10 cellular contexts compared by ENCODE assay signal in the genomic region with DNA sequence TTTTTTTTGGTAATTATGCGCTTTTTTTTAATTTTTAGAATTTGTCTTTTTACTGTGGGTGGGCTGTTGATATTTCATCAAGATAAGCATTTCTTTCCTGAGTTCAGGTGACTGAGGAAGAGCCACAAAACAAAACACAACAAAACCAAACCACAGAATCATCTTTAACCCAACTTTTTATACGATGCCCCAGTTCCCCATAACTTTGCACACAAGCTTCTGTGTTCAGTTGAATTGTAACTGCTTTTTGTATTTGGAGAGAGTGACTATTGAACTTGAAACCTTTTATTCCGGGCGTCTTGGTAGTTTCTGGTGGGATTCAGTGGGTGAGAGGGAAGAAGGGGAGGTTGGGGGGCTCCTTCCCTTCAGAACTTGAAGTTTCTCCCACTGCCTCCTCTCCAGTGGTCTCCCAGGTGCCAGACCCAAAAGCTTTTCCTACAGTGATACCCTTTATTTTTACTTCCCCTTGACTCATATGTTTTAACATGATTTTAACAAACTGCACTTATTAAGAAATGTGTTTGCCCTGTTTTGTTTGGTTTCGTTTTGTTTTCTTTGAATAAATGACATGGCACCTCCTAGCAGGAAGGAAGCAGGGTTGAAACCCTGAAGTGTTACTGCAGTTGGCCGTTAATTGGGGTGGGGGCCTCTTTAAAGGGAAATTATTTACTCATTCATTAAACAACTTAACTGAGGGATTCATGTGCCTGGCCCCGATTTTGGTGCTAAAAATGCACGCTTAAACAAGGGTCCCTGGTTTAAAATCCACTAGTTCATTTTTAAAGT. TPM values are rescaled to one million over a fixed set of nuclear protein-coding genes. Genes with fewer than 3 reads are reported as not detected.
DNase-seq lines count a peak whose midpoint lies in the region; ATAC-seq and TF ChIP-seq lines count a peak whose summit lies in the region.
"Had no signal": no experiment of that assay in that cellular context is flagged by ENCODE, and none has a peak within 500 bp of the region (broad histone marks: within the 10 kb centered on the region; RNA-seq: fewer than 3 reads in every experiment).

No MANE protein-coding gene starts in this region.

- peak overlapping the region; percentile 97 for H3K27ac Mint-ChIP-seq in activated naive CD8-positive, alpha-beta T cell treated with anti-CD3 and anti-CD28 coated beads, Interleukin-2, amount 50 U/mL, for 24 hours

- H3K4me1 ChIP-seq in right atrium auricular region = peaks cover 0 to 47% of the 10 kb centered on the region in 2 donors
- H3K4me1 ChIP-seq in mucosa of rectum (ENCODE audit: control insufficient read depth in 2 of 2, insufficient read depth in 2 of 2, low read length in 2 of 2) = peaks cover 31 to 33% of the 10 kb centered on the region in 2 donors
- H3K4me1 ChIP-seq in vagina = peaks cover 34% of the 10 kb centered on the region

- peak overlapping the region; percentile 51 for H3K4me3 Mint-ChIP-seq in activated naive CD8-positive, alpha-beta T cell treated with anti-CD3 and anti-CD28 coated beads, Interleukin-2, amount 50 U/mL, for 24 hours

- H3K9me3 ChIP-seq in right atrium auricular region = no peaks in the 10 kb centered on the region
- no peaks in the 10 kb centered on the region for H3K9me3 ChIP-seq in mucosa of rectum (ENCODE audit: control insufficient read depth in 2 of 2, low read length in 2 of 2)
- no peaks in the 10 kb centered on the region for H3K9me3 ChIP-seq in vagina

- H3K4me1 Mint-ChIP-seq in activated naive CD8-positive, alpha-beta T cell treated with anti-CD3 and anti-CD28 coated beads, Interleukin-2, amount 50 U/mL, for 24 hours = peaks cover 95% of the 10 kb centered on the region

- TF ChIP-seq POLR2A in vagina (IDR thresholded peaks at IDR 0.05) = no peak

- peak overlapping the region; percentile 96 to 98 for H3K27ac ChIP-seq in right atrium auricular region
- peak overlapping the region; percentile 91 to 93 for H3K27ac ChIP-seq in mucosa of rectum (ENCODE audit: low read depth in 2 of 2, low read length in 2 of 2)
- peak overlapping the region; percentile 94 for H3K27ac ChIP-seq in vagina

- H3K36me3 ChIP-seq in right atrium auricular region = peaks cover 49% of the 10 kb centered on the region
- peaks cover 39 to 48% of the 10 kb centered on the region in 2 donors for H3K36me3 ChIP-seq in mucosa of rectum (ENCODE audit: control insufficient read depth in 2 of 2, insufficient read depth in 2 of 2, low read length in 2 of 2)
- peaks cover 0 to 51% of the 10 kb centered on the region in 2 donors for H3K36me3 ChIP-seq in vagina

- peaks cover 51% of the 10 kb centered on the region for H3K36me3 Mint-ChIP-seq in activated naive CD8-positive, alpha-beta T cell treated with anti-CD3 and anti-CD28 coated beads, Interleukin-2, amount 50 U/mL, for 24 hours (ENCODE audit: low read depth)

- intact Hi-C loops in left ventricle myocardium superior (cut with micrococcal nuclease) (no loop called here), vagina (cut with DNase I) (loop anchor here (5.0 to 10.0 kb wide), 2 partner anchors 40 to 102 kb away; no protein-coding TSS in a partner anchor)

- H3K27me3 ChIP-seq in right atrium auricular region = no peaks in the 10 kb centered on the region
- H3K27me3 ChIP-seq in mucosa of rectum (ENCODE audit: control insufficient read depth in 2 of 2, insufficient read depth in 2 of 2, low read length in 2 of 2) = no peaks in the 10 kb centered on the region
- H3K27me3 ChIP-seq in vagina = no peaks in the 10 kb centered on the region

- no peak for ATAC-seq in left ventricle myocardium superior
- no peak for ATAC-seq in activated naive CD8-positive, alpha-beta T cell treated with anti-CD3 and anti-CD28 coated beads, Interleukin-2, amount 50 U/mL, for 24 hours
- no peak for ATAC-seq in GM19397 (IDR thresholded peaks at IDR 0.05; ENCODE audit: unreplicated experiment)

- no peak for DNase-seq in right atrium auricular region (ENCODE audit: low spot score)
- no peak for DNase-seq in left ventricle myocardium superior
- DNase-seq in activated naive CD8-positive, alpha-beta T cell treated with anti-CD3 and anti-CD28 coated beads, Interleukin-2, amount 50 U/mL, for 24 hours = no peak
- no peak for DNase-seq in vagina (ENCODE audit: extremely low spot score in 2 of 2)
- no peak for DNase-seq in cerebellar nuclear complex (lab: John Stamatoyannopoulos, UW)
- no peak for DNase-seq in HCEC 1CT
- DNase-seq: erythroblast, NCI-H345 had no signal

- no peaks in the 10 kb centered on the region for H3K27me3 Mint-ChIP-seq in activated naive CD8-positive, alpha-beta T cell treated with anti-CD3 and anti-CD28 coated beads, Interleukin-2, amount 50 U/mL, for 24 hours

- peak overlapping the region in 1 of 2 donors; percentile 73 for H3K9ac ChIP-seq in mucosa of rectum (ENCODE audit: low read depth in 1 of 2, low read length in 2 of 2)

- no peaks in the 10 kb centered on the region for H3K9me3 Mint-ChIP-seq in activated naive CD8-positive, alpha-beta T cell treated with anti-CD3 and anti-CD28 coated beads, Interleukin-2, amount 50 U/mL, for 24 hours

- H3K4me3 ChIP-seq in right atrium auricular region = no peak overlapping the region
- H3K4me3 ChIP-seq in mucosa of rectum (ENCODE audit: low read length in 2 of 2) = no peak overlapping the region
- no peak overlapping the region for H3K4me3 ChIP-seq in vagina

- TF ChIP-seq CTCF in right atrium auricular region (IDR thresholded peaks at IDR 0.05) (no peak), vagina (IDR thresholded peaks at IDR 0.05) (no peak)

RNA-seq across cellular contexts. Expression of a gene that starts 2.7 kb away (rescaled TPM):
- total RNA-seq in right atrium auricular region (10 to 100 TPM in 1 of 2 donors, 1 to 10 TPM in 1; 8.1 to 16.2 TPM), left ventricle myocardium superior (15.9 TPM), vagina (16.9 TPM)

RNA-seq across cellular contexts. Expression of a gene that starts 43.1 kb away (rescaled TPM):
- total RNA-seq in right atrium auricular region (100 to 1,000 TPM in 1 of 2 donors, 10 to 100 TPM in 1; 88.8 to 109 TPM), left ventricle myocardium superior (128 TPM), vagina (116 TPM)

RNA-seq across cellular contexts. Expression of a gene that starts 46.4 kb away (rescaled TPM):
- total RNA-seq in right atrium auricular region (10 to 100 TPM; 17.6 to 33.7 TPM), left ventricle myocardium superior (13.2 TPM), vagina (53.3 TPM)

RNA-seq across cellular contexts. Expression of a gene that starts 56.7 kb away (rescaled TPM):
- total RNA-seq in right atrium auricular region (1 to 10 TPM; 1.9 to 3.8 TPM), left ventricle myocardium superior (3.7 TPM), vagina (not detected)
